Comparison of ENCODE assay signal across 15 cellular contexts in the genomic region with DNA sequence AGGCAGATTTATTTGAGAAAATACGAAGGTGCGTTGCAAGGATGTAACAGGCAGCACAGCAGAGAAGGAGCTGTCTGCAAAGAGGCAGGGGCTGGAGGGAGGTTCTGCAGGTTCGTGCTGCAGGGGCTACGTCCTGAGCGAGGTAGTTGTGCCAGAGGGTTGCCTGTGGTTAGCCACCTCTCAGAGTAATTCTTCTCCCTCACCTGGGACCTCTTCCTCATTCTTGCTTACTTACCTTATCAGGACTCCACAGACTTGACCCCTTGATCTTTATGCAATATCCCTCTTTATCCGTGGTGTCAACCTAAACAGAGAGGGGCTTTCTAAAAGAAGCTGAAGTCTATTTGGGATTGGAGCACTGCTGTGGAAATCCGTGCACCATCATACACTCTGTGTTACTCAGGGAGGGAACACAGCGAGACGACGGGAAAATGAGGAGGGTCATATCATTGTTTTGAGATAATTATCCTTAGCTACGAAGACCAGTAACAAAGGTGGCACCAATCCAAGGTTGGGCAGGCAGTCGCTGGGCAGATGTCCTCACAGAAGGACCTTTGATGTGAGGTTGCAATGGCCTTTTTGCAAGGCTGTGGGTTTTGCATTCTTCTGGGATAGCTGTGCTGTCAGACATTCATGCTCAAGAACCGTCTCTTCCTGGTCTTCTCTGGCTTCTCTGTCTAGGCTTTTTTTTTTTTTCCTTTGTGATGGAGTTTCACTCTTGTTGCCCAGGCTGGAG.
"Had no signal": no experiment of that assay in that cellular context is flagged by ENCODE, and none has a peak within 500 bp of the region (broad histone marks: within the 10 kb centered on the region; RNA-seq: fewer than 3 reads in every experiment).

No MANE protein-coding gene starts in this region.

- H3K27ac ChIP-seq: sigmoid colon, suprapubic skin had no signal

- H3K9me3 ChIP-seq: sigmoid colon, suprapubic skin had no signal

- H3K27ac Mint-ChIP-seq: activated B cell treated with CpG ODN at 0.5 μM for 24 hours; activated CD4-positive, alpha-beta T cell treated with anti-CD3 and anti-CD28 coated beads, Interleukin-2, amount 10 ng/mL, durations not matched to agents 7 days and 5 days; activated naive CD4-positive, alpha-beta T cell treated with anti-CD3 and anti-CD28 coated beads, Interleukin-2, amount 10 ng/mL, durations not matched to agents 7 days and 5 days; effector memory CD8-positive, alpha-beta T cell; natural killer cell treated with Interleukin-12 subunit alpha and Interleukin-12 subunit beta and Interleukin-15 and Interleukin-18, amount 100 ng/mL, for 72 hours had no signal

- H3K9me3 Mint-ChIP-seq: activated B cell treated with CpG ODN at 0.5 μM for 24 hours; activated CD4-positive, alpha-beta T cell treated with anti-CD3 and anti-CD28 coated beads, Interleukin-2, amount 10 ng/mL, durations not matched to agents 7 days and 5 days; activated naive CD4-positive, alpha-beta T cell treated with anti-CD3 and anti-CD28 coated beads, Interleukin-2, amount 10 ng/mL, durations not matched to agents 7 days and 5 days; effector memory CD8-positive, alpha-beta T cell; natural killer cell treated with Interleukin-12 subunit alpha and Interleukin-12 subunit beta and Interleukin-15 and Interleukin-18, amount 100 ng/mL, for 72 hours had no signal

- H3K36me3 ChIP-seq: sigmoid colon, suprapubic skin had no signal

- ATAC-seq: effector memory CD8-positive, alpha-beta T cell; natural killer cell treated with Interleukin-12 subunit alpha and Interleukin-12 subunit beta and Interleukin-15 and Interleukin-18, amount 100 ng/mL, for 72 hours had no signal

- H3K4me3 Mint-ChIP-seq: activated B cell treated with CpG ODN at 0.5 μM for 24 hours; activated CD4-positive, alpha-beta T cell treated with anti-CD3 and anti-CD28 coated beads, Interleukin-2, amount 10 ng/mL, durations not matched to agents 7 days and 5 days; activated naive CD4-positive, alpha-beta T cell treated with anti-CD3 and anti-CD28 coated beads, Interleukin-2, amount 10 ng/mL, durations not matched to agents 7 days and 5 days; effector memory CD8-positive, alpha-beta T cell; natural killer cell treated with Interleukin-12 subunit alpha and Interleukin-12 subunit beta and Interleukin-15 and Interleukin-18, amount 100 ng/mL, for 72 hours had no signal

- H3K36me3 Mint-ChIP-seq: activated naive CD4-positive, alpha-beta T cell treated with anti-CD3 and anti-CD28 coated beads, Interleukin-2, amount 10 ng/mL, durations not matched to agents 7 days and 5 days; natural killer cell treated with Interleukin-12 subunit alpha and Interleukin-12 subunit beta and Interleukin-15 and Interleukin-18, amount 100 ng/mL, for 72 hours had no signal

- H3K4me3 ChIP-seq: lung, sigmoid colon, suprapubic skin had no signal

- H3K4me1 ChIP-seq: sigmoid colon, suprapubic skin had no signal

- DNase-seq: activated B cell treated with CpG ODN at 0.5 μM for 24 hours; activated CD4-positive, alpha-beta T cell treated with anti-CD3 and anti-CD28 coated beads, Interleukin-2, amount 10 ng/mL, durations not matched to agents 7 days and 5 days; activated CD8-positive, alpha-beta memory T cell treated with anti-CD3 and anti-CD28 coated beads for 24 hours; activated naive CD4-positive, alpha-beta T cell treated with anti-CD3 and anti-CD28 coated beads, Interleukin-2, amount 10 ng/mL, durations not matched to agents 7 days and 5 days; caudate nucleus; effector memory CD8-positive, alpha-beta T cell; erythroblast; hypothalamus; kidney glomerular epithelial cell; sigmoid colon; stimulated activated CD4-positive, alpha-beta T cell treated with anti-CD3 and anti-CD28 coated beads, Interleukin-2, amount 100 ng/mL, for 48 hours; stimulated activated naive CD4-positive, alpha-beta T cell treated with Interleukin-2 at 50 U/mL for 16 hours had no signal
